Comparison of ENCODE assay signal across 25 cellular contexts in the genomic region with DNA sequence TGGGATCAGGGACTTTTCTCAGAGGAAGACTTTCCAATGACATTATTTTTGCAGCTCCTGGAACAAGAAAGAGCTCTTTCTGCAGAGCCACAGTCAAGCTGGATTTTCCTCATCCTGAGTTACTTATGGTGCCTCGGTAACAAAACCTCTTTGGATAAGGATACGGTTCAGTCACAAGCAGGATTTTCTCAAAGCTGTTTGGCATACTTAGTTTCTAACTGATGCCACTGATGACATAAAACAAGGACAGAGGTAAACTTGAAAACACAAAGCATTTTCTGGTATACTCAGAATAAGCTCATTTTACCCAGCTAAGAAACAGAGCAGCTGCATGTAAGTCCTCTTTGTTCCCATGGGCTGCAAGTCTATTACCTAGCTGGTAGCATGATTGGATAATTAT.
DNase-seq lines count a peak whose midpoint lies in the region; ATAC-seq, FAIRE-seq and TF ChIP-seq lines count a peak whose summit lies in the region.
"Had no signal": no experiment of that assay in that cellular context is flagged by ENCODE, and none has a peak within 500 bp of the region (broad histone marks: within the 10 kb centered on the region; RNA-seq: fewer than 3 reads in every experiment).

No MANE protein-coding gene starts in this region.

- CTCF ChIA-PET in HepG2 (lab: Yijun Ruan, JAX; ENCODE audit: low intra/inter-chr PET ratio, low total read pairs), result no interaction called here

- TF ChIP-seq CTCF in brain microvascular endothelial cell (IDR thresholded peaks at IDR 0.05; ENCODE audit: low read depth, low read length, missing control alignments), result no peak
- TF ChIP-seq CTCF in mesothelial cell of epicardium (IDR thresholded peaks at IDR 0.05; ENCODE audit: unreplicated experiment), result no peak
- TF ChIP-seq CTCF in suprapubic skin (IDR thresholded peaks at IDR 0.05), result no peak
- TF ChIP-seq CTCF in HepG2 (CRISPR knock-in tag; IDR thresholded peaks at IDR 0.05), result no peak
- no peak for TF ChIP-seq CTCF in GM13976 (IDR thresholded peaks at IDR 0.05; ENCODE audit: borderline replicate concordance, control extremely low read depth, extremely low read depth, insufficient read depth, missing control alignments)
- TF ChIP-seq CTCF in colonic mucosa (IDR thresholded peaks at IDR 0.05), result no peak

- intact Hi-C loops in HepG2 (cut with micrococcal nuclease; ENCODE audit: unreplicated experiment), result no loop called here
- intact Hi-C loops in colonic mucosa (cut with DNase I), result no loop called here

- H3K9me3 Mint-ChIP-seq in mesothelial cell of epicardium, result no peaks in the 10 kb centered on the region
- H3K9me3 Mint-ChIP-seq: activated CD4-positive, alpha-beta T cell treated with anti-CD3 and anti-CD28 coated beads, Interleukin-2, amount 10 ng/mL, durations not matched to agents 24 days and 14 days; activated naive CD4-positive, alpha-beta T cell treated with anti-CD3 and anti-CD28 coated beads for 36 hours; GM23338; stimulated activated memory B cell treated with anti-CD40 and anti-IgM and Interleukin-4, amounts not matched to agents 10 μg/mL and 1 μg/mL and 100 μg/mL, for 72 hours had no signal

- ATAC-seq in HepG2, result no peak
- ATAC-seq: GM23338; stimulated activated memory B cell treated with anti-CD40 and anti-IgM and Interleukin-4, amounts not matched to agents 10 μg/mL and 1 μg/mL and 100 μg/mL, for 72 hours had no signal

- in situ Hi-C loops in brain microvascular endothelial cell (cut with HindIII; ENCODE audit: low pct_ligation_motif_present, low sequenced_read_pairs), result no loop called here
- in situ Hi-C loops in HepG2 (cut with HindIII; ENCODE audit: extremely low pct_ligation_motif_present, low pct_unique_long_range_greater_than_20kb), result no loop called here
- in situ Hi-C loops in GM13976 (cut with MboI; ENCODE audit: low sequenced_read_pairs, unreplicated experiment), result no loop called here

- H3K27me3 Mint-ChIP-seq in mesothelial cell of epicardium (ENCODE audit: low read depth), result no peaks in the 10 kb centered on the region
- H3K27me3 Mint-ChIP-seq: activated CD4-positive, alpha-beta T cell treated with anti-CD3 and anti-CD28 coated beads, Interleukin-2, amount 10 ng/mL, durations not matched to agents 24 days and 14 days; naive B cell; stimulated activated memory B cell treated with anti-CD40 and anti-IgM and Interleukin-4, amounts not matched to agents 10 μg/mL and 1 μg/mL and 100 μg/mL, for 72 hours had no signal

- TF ChIP-seq EP300 in suprapubic skin (IDR thresholded peaks at IDR 0.05), result no peak
- no peak for TF ChIP-seq EP300 in HepG2 (IDR thresholded peaks at IDR 0.05; ENCODE audit: low read depth in 2 of 2, low read length in 2 of 2)
- TF ChIP-seq EP300 in HepG2 (CRISPR knock-in tag; IDR thresholded peaks at IDR 0.05; ENCODE audit: borderline replicate concordance), result no peak

- FAIRE-seq in HepG2 (lab: Jason Lieb, UNC), result no peak
- FAIRE-seq: bronchial epithelial cell, G401.6, GM12891 had no signal

- H2AFZ ChIP-seq in HepG2 (ENCODE audit: low read length), result no peak overlapping the region
- H2AFZ ChIP-seq: GM23338 had no signal

- no peaks in the 10 kb centered on the region for H4K20me1 ChIP-seq in HepG2 (ENCODE audit: insufficient read depth, low read length)
- H4K20me1 ChIP-seq: BLaER1 treated with 17β-estradiol and CSF1 and Interleukin-3, amounts not matched to agents 10 nM and 100 nM had no signal

- no peak overlapping the region for H3K4me2 ChIP-seq in HepG2 (ENCODE audit: low read depth, low read length)
- H3K4me2 ChIP-seq: GM23338 had no signal

- no peak overlapping the region for H3K4me3 Mint-ChIP-seq in mesothelial cell of epicardium
- H3K4me3 Mint-ChIP-seq: activated CD4-positive, alpha-beta T cell treated with anti-CD3 and anti-CD28 coated beads, Interleukin-2, amount 10 ng/mL, durations not matched to agents 24 days and 14 days; activated naive CD4-positive, alpha-beta T cell treated with anti-CD3 and anti-CD28 coated beads for 36 hours; GM23338; naive B cell; stimulated activated memory B cell treated with anti-CD40 and anti-IgM and Interleukin-4, amounts not matched to agents 10 μg/mL and 1 μg/mL and 100 μg/mL, for 72 hours had no signal

- H3K9me3 ChIP-seq in suprapubic skin, result no peaks in the 10 kb centered on the region
- H3K9me3 ChIP-seq in HepG2 (ENCODE audit: low read length), result no peaks in the 10 kb centered on the region; the same call in 1 of the 2 replicates
- H3K9me3 ChIP-seq in colonic mucosa, result no peaks in the 10 kb centered on the region
- H3K9me3 ChIP-seq: BLaER1 treated with 17β-estradiol and CSF1 and Interleukin-3, amounts not matched to agents 10 nM and 100 nM had no signal

- H3K36me3 Mint-ChIP-seq in mesothelial cell of epicardium, result no peaks in the 10 kb centered on the region
- H3K36me3 Mint-ChIP-seq: naive B cell; stimulated activated memory B cell treated with anti-CD40 and anti-IgM and Interleukin-4, amounts not matched to agents 10 μg/mL and 1 μg/mL and 100 μg/mL, for 72 hours had no signal

- peak overlapping the region; percentile 54 for H3K27ac ChIP-seq in brain microvascular endothelial cell
- peak overlapping the region; percentile 29 for H3K27ac ChIP-seq in suprapubic skin
- H3K27ac ChIP-seq in HepG2 (ENCODE audit: extremely low read length, insufficient read depth, low read length), result no peak overlapping the region
- no peak overlapping the region for H3K27ac ChIP-seq in colonic mucosa
- H3K27ac ChIP-seq: BLaER1 treated with 17β-estradiol and CSF1 and Interleukin-3, amounts not matched to agents 10 nM and 100 nM had no signal

- H3K36me3 ChIP-seq in brain microvascular endothelial cell (replicated peaks) (no peaks in the 10 kb centered on the region), suprapubic skin (no peaks in the 10 kb centered on the region), HepG2 (replicated peaks in 1 of 2; ENCODE audit: control insufficient read depth in 1 of 2, insufficient read depth in 2 of 2, low read length in 2 of 2) (no peaks in the 10 kb centered on the region), colonic mucosa (no peaks in the 10 kb centered on the region)
- H3K36me3 ChIP-seq: BLaER1 treated with 17β-estradiol and CSF1 and Interleukin-3, amounts not matched to agents 10 nM and 100 nM had no signal

- DNase-seq in NCI-H1436 (lab: John Stamatoyannopoulos, UW), result peak; percentile 50
- DNase-seq in NCI-H1436 treated with DMSO at 0.1 percent for 48 hours (lab: John Stamatoyannopoulos, UW), result no peak
- DNase-seq in brain microvascular endothelial cell, result no peak
- no peak for DNase-seq in mesothelial cell of epicardium (ENCODE audit: low spot score in 2 of 2, unreplicated experiment in 2 of 2)
- no peak for DNase-seq in suprapubic skin (ENCODE audit: low spot score in 2 of 2)
- DNase-seq in HepG2 (ENCODE audit: low spot score), result no peak
- DNase-seq in GM13976 (ENCODE audit: low spot score), result no peak
- no peak for DNase-seq in colonic mucosa
- DNase-seq: 8988T; activated CD4-positive, alpha-beta T cell treated with anti-CD3 and anti-CD28 coated beads, Interleukin-2, amount 10 ng/mL, durations not matched to agents 24 days and 14 days; activated naive CD4-positive, alpha-beta T cell treated with anti-CD3 and anti-CD28 coated beads for 36 hours; effector CD4-positive, alpha-beta T cell; KBM-7; naive B cell; NCI-H1048; NCI-H2227 treated with DMSO at 0.1 percent for 48 hours; posterior cingulate gyrus; RPMI8226; stimulated activated CD4-positive, alpha-beta T cell treated with anti-CD3 and anti-CD28 coated beads, Interleukin-12 subunit alpha, Interleukin-12 subunit beta, amount 100 ng/mL, for 4 hours had no signal

- H3K27me3 ChIP-seq in brain microvascular endothelial cell (replicated peaks), result no peaks in the 10 kb centered on the region
- no peaks in the 10 kb centered on the region for H3K27me3 ChIP-seq in suprapubic skin
- no peaks in the 10 kb centered on the region for H3K27me3 ChIP-seq in HepG2 (ENCODE audit: control insufficient read depth in 1 of 2, insufficient read depth in 2 of 2, low read length in 2 of 2)
- no peaks in the 10 kb centered on the region for H3K27me3 ChIP-seq in colonic mucosa
- H3K27me3 ChIP-seq: BLaER1 treated with 17β-estradiol and CSF1 and Interleukin-3, amounts not matched to agents 10 nM and 100 nM had no signal

- H3K79me2 ChIP-seq in HepG2 (ENCODE audit: insufficient read depth, low read length), result no peaks in the 10 kb centered on the region

- peaks cover 4% of the 10 kb centered on the region for H3K4me1 ChIP-seq in suprapubic skin
- H3K4me1 ChIP-seq in HepG2 (ENCODE audit: insufficient read depth, low read length), result no peaks in the 10 kb centered on the region
- H3K4me1 ChIP-seq in colonic mucosa, result no peaks in the 10 kb centered on the region

- H3K9ac ChIP-seq in HepG2 (ENCODE audit: insufficient read depth, low read depth, low read length) (no peak overlapping the region), colonic mucosa (ENCODE audit: low read depth in 2 of 2, low read length in 2 of 2) (no peak overlapping the region)
- H3K9ac ChIP-seq: BLaER1 treated with 17β-estradiol and CSF1 and Interleukin-3, amounts not matched to agents 10 nM and 100 nM had no signal

- H3K4me3 ChIP-seq in brain microvascular endothelial cell (ENCODE audit: low read depth, low read length) (no peak overlapping the region), suprapubic skin (no peak overlapping the region), HepG2 (replicated peaks in 1 of 3; ENCODE audit: insufficient read depth in 1 of 3, low read depth in 2 of 3, low read length in 3 of 3) (no peak overlapping the region), colonic mucosa (no peak overlapping the region)
- H3K4me3 ChIP-seq: BLaER1 treated with 17β-estradiol and CSF1 and Interleukin-3, amounts not matched to agents 10 nM and 100 nM; GM23338 had no signal

- no peak for TF ChIP-seq RAD21 in HepG2 (CRISPR knock-in tag; IDR thresholded peaks at IDR 0.05)

- peak overlapping the region; percentile 23 for H3K27ac Mint-ChIP-seq in mesothelial cell of epicardium
- H3K27ac Mint-ChIP-seq: activated CD4-positive, alpha-beta T cell treated with anti-CD3 and anti-CD28 coated beads, Interleukin-2, amount 10 ng/mL, durations not matched to agents 24 days and 14 days; activated naive CD4-positive, alpha-beta T cell treated with anti-CD3 and anti-CD28 coated beads for 36 hours; GM23338; stimulated activated memory B cell treated with anti-CD40 and anti-IgM and Interleukin-4, amounts not matched to agents 10 μg/mL and 1 μg/mL and 100 μg/mL, for 72 hours had no signal

- 73% methylated on average over 2 of the region's 2 CpGs for WGBS in suprapubic skin
- 64% methylated on average over 2 of the region's 2 CpGs for WGBS in HepG2 (ENCODE audit: low lambda C conversion rate)

- no TSS peak for BruUV-seq in HepG2 (replicated peaks; lab: Mats Ljungman, UMichigan)

- TF ChIP-seq POLR2A in suprapubic skin (IDR thresholded peaks at IDR 0.05) (no peak), HepG2 (IDR thresholded peaks at IDR 0.05; ENCODE audit: insufficient read depth in 1 of 2, low read depth in 2 of 2, low read length in 2 of 2) (no peak)

- peaks cover 12% of the 10 kb centered on the region for H3K4me1 Mint-ChIP-seq in mesothelial cell of epicardium
- H3K4me1 Mint-ChIP-seq: activated CD4-positive, alpha-beta T cell treated with anti-CD3 and anti-CD28 coated beads, Interleukin-2, amount 10 ng/mL, durations not matched to agents 24 days and 14 days; naive B cell; stimulated activated memory B cell treated with anti-CD40 and anti-IgM and Interleukin-4, amounts not matched to agents 10 μg/mL and 1 μg/mL and 100 μg/mL, for 72 hours had no signal

- POLR2A ChIA-PET in HepG2 (lab: Yijun Ruan, JAX), result no interaction called here

TF ChIP-seq in HepG2, 621 proteins besides CTCF, POLR2A, EP300 and RAD21 (continues in another document):
- no peak for TF ChIP-seq POLR2AphosphoS2 (IDR thresholded peaks at IDR 0.05; ENCODE audit: low read depth, low read length)

Comparison
In these comparisons a context has a peak if more than half of its experiments do, and no peak if none do; other contexts are left out.
1. H3K27ac ChIP-seq: peak in brain microvascular endothelial cell (single experiment) and suprapubic skin (single experiment); none in HepG2 (single experiment) and colonic mucosa (single experiment).